In genomic region chr16:56589141-56590039, GRCh38 we compare ENCODE assay signal across 8 cellular contexts.
DNase-seq lines count a peak whose midpoint lies in the region; ATAC-seq lines count a peak whose summit lies in the region.

TSS of gene MT3 (plus strand) at chr16:56589528. CDS start at chr16:56589591, 63 bp downstream.

- peak; percentile 56 for ATAC-seq in activated naive CD8-positive, alpha-beta T cell treated with anti-CD3 and anti-CD28 coated beads, Interleukin-2, amount 50 U/mL, for 24 hours
- no peak for ATAC-seq in GM21447 (IDR thresholded peaks at IDR 0.05; ENCODE audit: unreplicated experiment)
- no peak for ATAC-seq in HG02938 (IDR thresholded peaks at IDR 0.05; ENCODE audit: unreplicated experiment)

- H3K27ac Mint-ChIP-seq in activated naive CD8-positive, alpha-beta T cell treated with anti-CD3 and anti-CD28 coated beads, Interleukin-2, amount 50 U/mL, for 24 hours: no peak within 1 kb of the TSS

- DNase-seq in DMS 273 (lab: John Stamatoyannopoulos, UW; ENCODE audit: unreplicated experiment) (peak; percentile 92), NCI-H2107 treated with DMSO at 0.1 percent for 48 hours (lab: John Stamatoyannopoulos, UW; ENCODE audit: unreplicated experiment) (peak; percentile 14), skeletal muscle cell (ENCODE audit: low read depth) (no peak)
- DNase-seq in activated naive CD8-positive, alpha-beta T cell treated with anti-CD3 and anti-CD28 coated beads, Interleukin-2, amount 50 U/mL, for 24 hours: peak; percentile 55
- DNase-seq in NK-92 treated with Interleukin-12 subunit alpha and Interleukin-12 subunit beta, amount 100 ng/mL, for 24 hours (lab: John Stamatoyannopoulos, UW): no peak

- peak within 1 kb of the TSS; percentile 29 for H3K4me3 ChIP-seq in iPS-11a (ENCODE audit: low read depth, low read length)
- peak within 1 kb of the TSS; percentile 48 for H3K4me3 ChIP-seq in skeletal muscle cell (ENCODE audit: low read depth, low read length)

- H3K9me3 Mint-ChIP-seq in activated naive CD8-positive, alpha-beta T cell treated with anti-CD3 and anti-CD28 coated beads, Interleukin-2, amount 50 U/mL, for 24 hours: no peaks in the 10 kb centered on the region

- H3K4me1 Mint-ChIP-seq in activated naive CD8-positive, alpha-beta T cell treated with anti-CD3 and anti-CD28 coated beads, Interleukin-2, amount 50 U/mL, for 24 hours: peaks cover 11% of the 10 kb centered on the region

- peaks cover 22% of the 10 kb centered on the region for H3K27me3 Mint-ChIP-seq in activated naive CD8-positive, alpha-beta T cell treated with anti-CD3 and anti-CD28 coated beads, Interleukin-2, amount 50 U/mL, for 24 hours

- H3K36me3 Mint-ChIP-seq in activated naive CD8-positive, alpha-beta T cell treated with anti-CD3 and anti-CD28 coated beads, Interleukin-2, amount 50 U/mL, for 24 hours (ENCODE audit: low read depth): no peaks in the 10 kb centered on the region

- H3K4me3 Mint-ChIP-seq in activated naive CD8-positive, alpha-beta T cell treated with anti-CD3 and anti-CD28 coated beads, Interleukin-2, amount 50 U/mL, for 24 hours: peak within 1 kb of the TSS; percentile 76

Comparison
In these comparisons a context has a peak if more than half of its experiments do, and no peak if none do; other contexts are left out.
1. DNase-seq: peak in DMS 273 (single experiment), NCI-H2107 treated with DMSO at 0.1 percent for 48 hours (single experiment) and activated naive CD8-positive, alpha-beta T cell treated with anti-CD3 and anti-CD28 coated beads, Interleukin-2, amount 50 U/mL, for 24 hours (single experiment); none in skeletal muscle cell (single experiment) and NK-92 treated with Interleukin-12 subunit alpha and Interleukin-12 subunit beta, amount 100 ng/mL, for 24 hours (single experiment).